ENCODE assay signal across 1 cellular context in genomic region chr1:40257688-40258444, GRCh38.
TF ChIP-seq lines count a peak whose summit lies in the region.

Gene ZMPSTE24 (plus strand): TSS chr1:40258236. CDS start chr1:40258272, 36 bp downstream.

TF ChIP-seq in HepG2, 621 proteins besides CTCF, POLR2A, EP300 and RAD21 (continued from another document and continues in another):
- 0 out of 2 replicates have a peak, but pooled peaks have one; percentile 73 for TF ChIP-seq FUBP1 (CRISPR knock-in tag; IDR thresholded peaks at IDR 0.05; ENCODE audit: borderline replicate concordance)
- peak; percentile 61 for TF ChIP-seq THRA (CRISPR knock-in tag; IDR thresholded peaks at IDR 0.05; ENCODE audit: borderline replicate concordance)
- TF ChIP-seq ZNF780A (CRISPR knock-in tag; IDR thresholded peaks at IDR 0.05) = peak; percentile 69; the same call in 1 of the 2 replicates
- peak; percentile 94 for TF ChIP-seq ZNF205 (CRISPR knock-in tag; IDR thresholded peaks at IDR 0.05)
- TF ChIP-seq ZNF552 (CRISPR knock-in tag; IDR thresholded peaks at IDR 0.05; ENCODE audit: borderline replicate concordance) = peak; percentile 78
- TF ChIP-seq SIN3B (IDR thresholded peaks at IDR 0.05; ENCODE audit: low read length) = peak; percentile 77
- TF ChIP-seq GRHL1 (CRISPR knock-in tag; conservative IDR thresholded peaks at IDR 0.05) = no peak; the same call in 1 of the 2 replicates
- no peak for TF ChIP-seq RAD51 (IDR thresholded peaks at IDR 0.05; ENCODE audit: borderline replicate concordance)
- no peak for TF ChIP-seq ZNF432 (CRISPR knock-in tag; IDR thresholded peaks at IDR 0.05; ENCODE audit: borderline replicate concordance)
- peak; percentile 70; the same call in 1 of the 2 replicates for TF ChIP-seq BORCS8-MEF2B (CRISPR knock-in tag; IDR thresholded peaks at IDR 0.05)
- TF ChIP-seq MAFF (IDR thresholded peaks at IDR 0.05; ENCODE audit: low read depth, low read length) = no peak
- no peak for TF ChIP-seq ZNF354B (CRISPR knock-in tag; IDR thresholded peaks at IDR 0.05)
- TF ChIP-seq ZBTB1 (CRISPR knock-in tag; IDR thresholded peaks at IDR 0.05; ENCODE audit: borderline replicate concordance) = no peak
- no peak for TF ChIP-seq CAMTA2 (CRISPR knock-in tag; IDR thresholded peaks at IDR 0.05; ENCODE audit: borderline replicate concordance)
- TF ChIP-seq ZFY (CRISPR knock-in tag; IDR thresholded peaks at IDR 0.05) = peak; percentile 97
- peak; percentile 61; the same call in 1 of the 2 replicates for TF ChIP-seq ZBTB37 (CRISPR knock-in tag; IDR thresholded peaks at IDR 0.05)
- no peak; the same call in 1 of the 2 replicates for TF ChIP-seq ZNF709 (CRISPR knock-in tag; IDR thresholded peaks at IDR 0.05)
- TF ChIP-seq ASH2L (IDR thresholded peaks at IDR 0.05; ENCODE audit: insufficient read length, low read depth, low read length) = peak; percentile 99
- TF ChIP-seq TBL1XR1 (IDR thresholded peaks at IDR 0.05; ENCODE audit: borderline replicate concordance, low read length, partially characterized antibody) = peak; percentile 34
- peak; percentile 53; the same call in 1 of the 2 replicates for TF ChIP-seq ZBTB42 (CRISPR knock-in tag; IDR thresholded peaks at IDR 0.05)
- no peak for TF ChIP-seq ZNF20 (CRISPR knock-in tag; IDR thresholded peaks at IDR 0.05)
- peak; percentile 28; the same call in 1 of the 2 replicates for TF ChIP-seq MLXIP (CRISPR knock-in tag; IDR thresholded peaks at IDR 0.05; ENCODE audit: borderline replicate concordance)
- TF ChIP-seq NR1H2 (CRISPR knock-in tag; IDR thresholded peaks at IDR 0.05; ENCODE audit: borderline replicate concordance, low read depth) = peak; percentile 78
- no peak for TF ChIP-seq ZNF260 (CRISPR knock-in tag; IDR thresholded peaks at IDR 0.05; ENCODE audit: borderline replicate concordance, low read depth)
- TF ChIP-seq ZNF318 (CRISPR knock-in tag; IDR thresholded peaks at IDR 0.05) = 0 out of 2 replicates have a peak, but pooled peaks have one; percentile 76
- TF ChIP-seq CREB3 (CRISPR knock-in tag; IDR thresholded peaks at IDR 0.05) = no peak; the same call in 1 of the 2 replicates
- TF ChIP-seq ZNF564 (CRISPR knock-in tag; IDR thresholded peaks at IDR 0.05) = peak; percentile 32; the same call in 1 of the 2 replicates
- 0 out of 2 replicates have a peak, but pooled peaks have one; percentile 40 for TF ChIP-seq PPARG (CRISPR knock-in tag; conservative IDR thresholded peaks at IDR 0.05)
- TF ChIP-seq TCF7 (IDR thresholded peaks at IDR 0.05; ENCODE audit: low read depth) = no peak
- peak; percentile 40; the same call in 1 of the 2 replicates for TF ChIP-seq MIXL1 (CRISPR knock-in tag; IDR thresholded peaks at IDR 0.05)
- peak; percentile 83; the same call in 1 of the 2 replicates for TF ChIP-seq SAFB2 (CRISPR knock-in tag; IDR thresholded peaks at IDR 0.05; ENCODE audit: borderline replicate concordance, low read depth)
- TF ChIP-seq ZSCAN5A (CRISPR knock-in tag; IDR thresholded peaks at IDR 0.05; ENCODE audit: borderline replicate concordance) = peak; percentile 93; the same call in 1 of the 2 replicates
- TF ChIP-seq TEAD2 (CRISPR knock-in tag; IDR thresholded peaks at IDR 0.05) = no peak
- TF ChIP-seq SSRP1 (CRISPR knock-in tag; IDR thresholded peaks at IDR 0.05) = peak; percentile 82
- TF ChIP-seq ZKSCAN1 (IDR thresholded peaks at IDR 0.05; ENCODE audit: low read length) = no peak
